In genomic region chr5:177071671-177072385, GRCh38 we compare ENCODE assay signal across 8 cellular contexts. TPM values are rescaled to one million over a fixed set of nuclear protein-coding genes. Genes with fewer than 3 reads are reported as not detected.
A peak's percentile ranks its signal among the peaks of the same experiment; 100 is the strongest.
DNase-seq lines count a peak whose midpoint lies in the region; ATAC-seq and TF ChIP-seq lines count a peak whose summit lies in the region.

No MANE protein-coding gene starts in this region.

- H3K4me3 Mint-ChIP-seq in activated B cell treated with CpG ODN at 0.5 μM for 24 hours, result peak overlapping the region; percentile 61

- H3K36me3 Mint-ChIP-seq in activated B cell treated with CpG ODN at 0.5 μM for 24 hours (ENCODE audit: low read depth), result no peaks in the 10 kb centered on the region

- CTCF ChIA-PET in activated B cell treated with CpG ODN at 0.5 μM for 24 hours (lab: Charles Lee), result interaction anchor here (0.6 to 5.3 kb wide), 14 partner anchors 8 to 411 kb away, joined by 3 to 66 read pairs (median 4); partner anchors contain the start of genes FGFR4 and ZNF346

- H3K27me3 Mint-ChIP-seq in activated B cell treated with CpG ODN at 0.5 μM for 24 hours, result no peaks in the 10 kb centered on the region

- POLR2A ChIA-PET in activated B cell treated with CpG ODN at 0.5 μM for 24 hours (lab: Charles Lee), result interaction anchor here (0.6 to 1.4 kb wide), 9 partner anchors 11 to 1100 kb away, joined by 3 to 9 read pairs (median 3); partner anchors contain the start of genes FGFR4 and RNF44

- H3K9me3 Mint-ChIP-seq in activated B cell treated with CpG ODN at 0.5 μM for 24 hours, result no peaks in the 10 kb centered on the region

- TF ChIP-seq CTCF in GM12864 (IDR thresholded peaks at IDR 0.05; ENCODE audit: low read depth, low read length, missing control alignments) (peak; percentile 85), activated B cell treated with CpG ODN at 0.5 μM for 24 hours (IDR thresholded peaks at IDR 0.05) (peak; percentile 85)

- peak overlapping the region; percentile 82 for H3K27ac Mint-ChIP-seq in activated B cell treated with CpG ODN at 0.5 μM for 24 hours

- intact Hi-C loops in activated B cell treated with CpG ODN at 0.5 μM for 24 hours (cut with micrococcal nuclease), result loop anchor here (1.0 to 5.0 kb wide), 3 partner anchors 14 to 65 kb away; partner anchors contain the start of genes FGFR4 and UIMC1
- intact Hi-C loops in left colon (cut with DNase I, micrococcal nuclease), result loop anchor here in 1 of 2 donors (5.0 kb wide), 1 partner anchor 40 kb away; no protein-coding TSS in a partner anchor

- H3K4me1 Mint-ChIP-seq in activated B cell treated with CpG ODN at 0.5 μM for 24 hours, result peaks cover 35% of the 10 kb centered on the region

- DNase-seq in GM12864 (ENCODE audit: low read depth), result peak; percentile 51
- peak; percentile 46 for DNase-seq in NCI-H226
- peak; percentile 55 for DNase-seq in activated B cell treated with CpG ODN at 0.5 μM for 24 hours
- DNase-seq in central memory CD4-positive, alpha-beta T cell, result peak; percentile 46
- peak; percentile 65 to 81 for DNase-seq in left colon
- peak; percentile 80 for DNase-seq in stimulated activated CD4-positive, alpha-beta T cell treated with anti-CD3 and anti-CD28 coated beads, Interleukin-4, amount 100 ng/mL, for 24 hours

- ATAC-seq in HG03045 (IDR thresholded peaks at IDR 0.05; ENCODE audit: unreplicated experiment), result peak; percentile 55
- peak; percentile 89 for ATAC-seq in activated B cell treated with CpG ODN at 0.5 μM for 24 hours (ENCODE audit: low read depth)
- peak; percentile 87 for ATAC-seq in left colon
- ATAC-seq in HG02588 (IDR thresholded peaks at IDR 0.05; ENCODE audit: unreplicated experiment), result no peak

- no peak overlapping the region for H3K4me3 ChIP-seq in GM12864 (ENCODE audit: low read depth, low read length)

RNA-seq across cellular contexts. Expression of gene FGFR4, which starts 14.9 kb away (rescaled TPM):
- total RNA-seq in activated B cell treated with CpG ODN at 0.5 μM for 24 hours (1.5 and 3.0 TPM in 2 replicates), left colon (10 to 100 TPM; 43.3 to 56.1 TPM)

RNA-seq across cellular contexts. Expression of gene ZNF346, which starts 49.3 kb away (rescaled TPM):
- total RNA-seq in activated B cell treated with CpG ODN at 0.5 μM for 24 hours (28.0 and 31.4 TPM in 2 replicates), left colon (10 to 100 TPM; 10.9 to 12.6 TPM)

Comparison
In these comparisons a context has a peak if more than half of its experiments do, and no peak if none do; other contexts are left out.
1. RNA of gene FGFR4, which starts 14.9 kb away (total RNA-seq): 43.3 to 56.1 TPM in left colon; 1.5 to 3.0 TPM in activated B cell treated with CpG ODN at 0.5 μM for 24 hours; every median in the first group is over 10 times any median in the second.
2. Peak in every context shown above with its lines, with median percentiles within 50 percentile points of each other: DNase-seq.